In the genomic region with DNA sequence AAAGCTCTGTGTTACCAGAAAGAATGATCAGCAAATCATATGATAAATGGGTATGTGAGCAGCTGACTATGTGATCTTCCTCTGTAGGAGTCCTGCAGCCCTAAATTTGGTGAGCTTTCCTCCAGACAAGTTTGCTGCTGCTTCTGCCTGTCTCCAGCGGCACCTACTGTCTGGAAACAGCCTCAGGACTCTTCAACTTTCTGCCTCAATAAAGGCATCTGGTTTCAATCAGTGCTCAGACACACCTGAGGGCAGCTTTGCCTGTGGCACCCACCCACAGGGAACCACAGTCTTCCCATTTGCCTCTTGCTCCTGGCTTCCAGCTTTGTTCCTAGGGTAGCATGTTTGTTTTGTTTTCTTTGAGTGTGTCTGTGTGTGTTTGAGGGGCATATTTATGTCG, we compare ENCODE assay signal across 11 cellular contexts.
DNase-seq lines count a peak whose midpoint lies in the region; ATAC-seq and TF ChIP-seq lines count a peak whose summit lies in the region.
"Had no signal": no experiment of that assay in that cellular context is flagged by ENCODE, and none has a peak within 500 bp of the region (broad histone marks: within the 10 kb centered on the region; RNA-seq: fewer than 3 reads in every experiment).

No MANE protein-coding gene starts in this region.

- H3K27ac ChIP-seq in DND-41 (ENCODE audit: low read length) = no peak overlapping the region
- no peak overlapping the region for H3K27ac ChIP-seq in IMR-90 (ENCODE audit: insufficient read depth, low read length)

- no peaks in the 10 kb centered on the region for H3K27me3 Mint-ChIP-seq in WTC11 (ENCODE audit: low read depth)
- H3K27me3 Mint-ChIP-seq: dendritic cell treated with granulocyte-macrophage colony-stimulating factor and Interleukin-4, amounts not matched to agents 40 ng/mL and 50 ng/mL, for 4 days had no signal

- H3K4me3 ChIP-seq in DND-41 (ENCODE audit: low read depth in 1 of 2, low read length in 2 of 2) (no peak overlapping the region), IMR-90 (ENCODE audit: insufficient read depth, low read depth, low read length) (no peak overlapping the region)

- no peak overlapping the region for H3K4me3 Mint-ChIP-seq in WTC11
- H3K4me3 Mint-ChIP-seq: dendritic cell treated with granulocyte-macrophage colony-stimulating factor and Interleukin-4, amounts not matched to agents 40 ng/mL and 50 ng/mL, for 4 days had no signal

- dilution Hi-C loops in IMR-90 (cut with HindIII; ENCODE audit: low sequenced_read_pairs, unreplicated experiment) = no loop called here

- 40% methylated on average over 1 of the region's 2 CpGs; no CpG with 5 or more reads in 1 of the 2 experiments for WGBS in IMR-90 (ENCODE audit: extremely low coverage in 2 of 2, insufficient read length in 1 of 2), 2 experiments

- no peaks in the 10 kb centered on the region for H3K79me2 ChIP-seq in DND-41 (ENCODE audit: insufficient read depth, low read length)

- H4K91ac ChIP-seq in IMR-90 (ENCODE audit: insufficient read depth, low read depth, low read length) = no peak overlapping the region

- DNase-seq in DND-41 (no peak), IMR-90 (no peak), WTC11 (ENCODE audit: low spot score) (peak; percentile 28), iPS-NIHi11 (ENCODE audit: low spot score) (peak; percentile 7), NOMO-1 (lab: John Stamatoyannopoulos, UW; ENCODE audit: unreplicated experiment in 2 of 2) (no peak)
- DNase-seq: KG1, kidney glomerular epithelial cell had no signal

- H2AK9ac ChIP-seq in IMR-90 (replicated peaks; ENCODE audit: low read depth, low read length, poor library complexity) = no peak overlapping the region

- H4K20me1 ChIP-seq in DND-41 (ENCODE audit: insufficient read depth, low read length) (no peaks in the 10 kb centered on the region), IMR-90 (ENCODE audit: insufficient read depth, low read length) (no peaks in the 10 kb centered on the region)

- in situ Hi-C loops in IMR-90 (cut with MboI; ENCODE audit: low sequenced_read_pairs) = no loop called here

- H3K36me3 ChIP-seq in DND-41 (ENCODE audit: insufficient read depth, low read length) = no peaks in the 10 kb centered on the region
- no peaks in the 10 kb centered on the region for H3K36me3 ChIP-seq in IMR-90 (ENCODE audit: control insufficient read depth, insufficient read depth, low read length)

- H3K27me3 ChIP-seq in DND-41 (ENCODE audit: insufficient read depth, low read length, poor library complexity) (no peaks in the 10 kb centered on the region), IMR-90 (ENCODE audit: control insufficient read depth, insufficient read depth, low read length) (no peaks in the 10 kb centered on the region)

- H2BK20ac ChIP-seq in IMR-90 (ENCODE audit: low read depth, low read length) = no peak overlapping the region

- no peaks in the 10 kb centered on the region for H3K36me3 Mint-ChIP-seq in WTC11

- H3K4me2 ChIP-seq in DND-41 (ENCODE audit: insufficient read depth, low read length) = no peak overlapping the region
- no peak overlapping the region for H3K4me2 ChIP-seq in IMR-90 (ENCODE audit: low read depth, low read length)

- peak; percentile 35 for TF ChIP-seq CTCF in DND-41 (IDR thresholded peaks at IDR 0.05; ENCODE audit: borderline replicate concordance, extremely low read depth, low read length, poor library complexity, severe bottlenecking)
- TF ChIP-seq CTCF in IMR-90 (conservative IDR thresholded peaks at IDR 0.05; ENCODE audit: low read depth, low read length) = no peak
- no peak for TF ChIP-seq CTCF in WTC11 (IDR thresholded peaks at IDR 0.05)

- H2AK5ac ChIP-seq in IMR-90 (ENCODE audit: low read depth, low read length) = no peak overlapping the region

- H3K14ac ChIP-seq in IMR-90 (replicated peaks; ENCODE audit: low read depth, low read length) = no peak overlapping the region

- no peak overlapping the region for H4K8ac ChIP-seq in IMR-90 (ENCODE audit: low read depth in 2 of 2, low read length in 2 of 2)

- no peak overlapping the region for H3K27ac Mint-ChIP-seq in WTC11
- H3K27ac Mint-ChIP-seq: dendritic cell treated with granulocyte-macrophage colony-stimulating factor and Interleukin-4, amounts not matched to agents 40 ng/mL and 50 ng/mL, for 4 days had no signal

- no peaks in the 10 kb centered on the region for H3K9me1 ChIP-seq in IMR-90 (ENCODE audit: insufficient read depth, low read length)

- H3K9ac ChIP-seq in DND-41 (ENCODE audit: low read depth, low read length) (no peak overlapping the region), IMR-90 (ENCODE audit: low read depth, low read length) (no peak overlapping the region)

- no peak overlapping the region for H2BK15ac ChIP-seq in IMR-90 (ENCODE audit: low read depth, low read length)

- no peaks in the 10 kb centered on the region for H3K79me1 ChIP-seq in IMR-90 (ENCODE audit: low read depth in 1 of 2, low read length in 2 of 2)

- ATAC-seq in DND-41 (ENCODE audit: insufficient read depth, low read depth) (no peak), IMR-90 (ENCODE audit: low read depth) (no peak), WTC11 (peak; percentile 100), HG03520 (IDR thresholded peaks at IDR 0.05; ENCODE audit: unreplicated experiment) (no peak), HG03280 (IDR thresholded peaks at IDR 0.05; ENCODE audit: unreplicated experiment) (no peak), GM21717 (IDR thresholded peaks at IDR 0.05; ENCODE audit: unreplicated experiment) (no peak)

- POLR2A ChIA-PET in IMR-90 (lab: Charles Lee; ENCODE audit: unreplicated experiment) = no interaction called here
- POLR2A ChIA-PET in WTC11 (lab: Charles Lee) = no interaction called here

- no peak overlapping the region for H4K5ac ChIP-seq in IMR-90 (ENCODE audit: low read depth, low read length)

- H3K4ac ChIP-seq in IMR-90 (ENCODE audit: low read depth, low read length) = no peak overlapping the region

- CTCF ChIA-PET in IMR-90 (lab: Yijun Ruan, JAX) (no interaction called here), WTC11 (lab: Charles Lee) (interaction anchor here (0.9 to 1.1 kb wide), 4 partner anchors 10 to 335 kb away, joined by 3 to 9 read pairs (median 5); no protein-coding TSS in a partner anchor)

- H2AFZ ChIP-seq in DND-41 (ENCODE audit: low read depth, low read length) (no peak overlapping the region), IMR-90 (replicated peaks; ENCODE audit: low read length, poor library complexity) (no peak overlapping the region)

- H3K4me1 ChIP-seq in DND-41 (ENCODE audit: insufficient read depth, low read length) (no peaks in the 10 kb centered on the region), IMR-90 (ENCODE audit: control insufficient read depth, insufficient read depth, low read length) (no peaks in the 10 kb centered on the region)

- no peak overlapping the region for H2BK120ac ChIP-seq in IMR-90 (ENCODE audit: low read depth, low read length)

- BruUV-seq in IMR-90 (replicated peaks; lab: Mats Ljungman, UMichigan) = no TSS peak

- no peak overlapping the region for H3K18ac ChIP-seq in IMR-90 (ENCODE audit: low read depth, low read length)

- TF ChIP-seq RAD21 in IMR-90 (IDR thresholded peaks at IDR 0.05; ENCODE audit: low read length) = peak; percentile 11; the same call in 1 of the 2 replicates

- TF ChIP-seq POLR2A in IMR-90 (IDR thresholded peaks at IDR 0.05; ENCODE audit: low read depth, low read length) = no peak

- no peak overlapping the region for H3K23ac ChIP-seq in IMR-90 (ENCODE audit: low read depth, low read length)

- intact Hi-C loops in IMR-90 (cut with micrococcal nuclease) = no loop called here

- no peak overlapping the region for H2BK5ac ChIP-seq in IMR-90 (ENCODE audit: low read depth, low read length, poor library complexity, severe bottlenecking)

- no peaks in the 10 kb centered on the region for H3K4me1 Mint-ChIP-seq in WTC11

- H3K9me3 ChIP-seq in DND-41 (ENCODE audit: insufficient read depth, low read length, severe bottlenecking) = no peaks in the 10 kb centered on the region
- no peaks in the 10 kb centered on the region for H3K9me3 ChIP-seq in IMR-90 (ENCODE audit: control insufficient read depth, insufficient read depth, low read length)

- no peaks in the 10 kb centered on the region for H3K9me3 Mint-ChIP-seq in WTC11
- H3K9me3 Mint-ChIP-seq: dendritic cell treated with granulocyte-macrophage colony-stimulating factor and Interleukin-4, amounts not matched to agents 40 ng/mL and 50 ng/mL, for 4 days had no signal

- H3K56ac ChIP-seq in IMR-90 (ENCODE audit: extremely low read depth, insufficient read depth, low read length) = no peak overlapping the region

TF ChIP-seq in IMR-90, 13 proteins besides CTCF, POLR2A, EP300 and RAD21 (continues in another document):
- TF ChIP-seq CHD1 (IDR thresholded peaks at IDR 0.05; ENCODE audit: low read depth, low read length) (no peak), BHLHE40 (IDR thresholded peaks at IDR 0.05; ENCODE audit: low read depth, low read length) (no peak), CEBPB (IDR thresholded peaks at IDR 0.05; ENCODE audit: low read depth, low read length) (no peak), RCOR1 (IDR thresholded peaks at IDR 0.05; ENCODE audit: insufficient replicate concordance, low read length) (no peak), MAFK (IDR thresholded peaks at IDR 0.05; ENCODE audit: low read depth, low read length) (no peak), SMC3 (IDR thresholded peaks at IDR 0.05; ENCODE audit: low read depth, low read length) (no peak)
- TF ChIP-seq, protein P1, sequence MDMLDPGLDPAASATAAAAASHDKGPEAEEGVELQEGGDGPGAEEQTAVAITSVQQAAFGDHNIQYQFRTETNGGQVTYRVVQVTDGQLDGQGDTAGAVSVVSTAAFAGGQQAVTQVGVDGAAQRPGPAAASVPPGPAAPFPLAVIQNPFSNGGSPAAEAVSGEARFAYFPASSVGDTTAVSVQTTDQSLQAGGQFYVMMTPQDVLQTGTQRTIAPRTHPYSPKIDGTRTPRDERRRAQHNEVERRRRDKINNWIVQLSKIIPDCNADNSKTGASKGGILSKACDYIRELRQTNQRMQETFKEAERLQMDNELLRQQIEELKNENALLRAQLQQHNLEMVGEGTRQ (IDR thresholded peaks at IDR 0.05; ENCODE audit: low read depth, low read length) = no peak

TF ChIP-seq in WTC11, 78 proteins besides CTCF, POLR2A, EP300 and RAD21 (continues in another document):
- TF ChIP-seq, protein P2, sequence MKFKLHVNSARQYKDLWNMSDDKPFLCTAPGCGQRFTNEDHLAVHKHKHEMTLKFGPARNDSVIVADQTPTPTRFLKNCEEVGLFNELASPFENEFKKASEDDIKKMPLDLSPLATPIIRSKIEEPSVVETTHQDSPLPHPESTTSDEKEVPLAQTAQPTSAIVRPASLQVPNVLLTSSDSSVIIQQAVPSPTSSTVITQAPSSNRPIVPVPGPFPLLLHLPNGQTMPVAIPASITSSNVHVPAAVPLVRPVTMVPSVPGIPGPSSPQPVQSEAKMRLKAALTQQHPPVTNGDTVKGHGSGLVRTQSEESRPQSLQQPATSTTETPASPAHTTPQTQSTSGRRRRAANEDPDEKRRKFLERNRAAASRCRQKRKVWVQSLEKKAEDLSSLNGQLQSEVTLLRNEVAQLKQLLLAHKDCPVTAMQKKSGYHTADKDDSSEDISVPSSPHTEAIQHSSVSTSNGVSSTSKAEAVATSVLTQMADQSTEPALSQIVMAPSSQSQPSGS (CRISPR knock-in tag; IDR thresholded peaks at IDR 0.05; ENCODE audit: borderline replicate concordance, low read depth) = no peak
- TF ChIP-seq ZNF671 (CRISPR knock-in tag; IDR thresholded peaks at IDR 0.05) = no peak
- TF ChIP-seq FOXP1 (CRISPR knock-in tag; IDR thresholded peaks at IDR 0.05; ENCODE audit: borderline replicate concordance) = no peak
- no peak for TF ChIP-seq NR2C2 (CRISPR knock-in tag; IDR thresholded peaks at IDR 0.05)
- TF ChIP-seq NFE2L1 (CRISPR knock-in tag; IDR thresholded peaks at IDR 0.05) = no peak

Comparison
In these comparisons a context has a peak if more than half of its experiments do, and no peak if none do; other contexts are left out.
1. DNase-seq: peak in WTC11 (single experiment) and iPS-NIHi11 (single experiment); none in DND-41 (single experiment), IMR-90 (single experiment) and NOMO-1 (0 of 2).